ENCODE assay signal across 24 cellular contexts in the genomic region with DNA sequence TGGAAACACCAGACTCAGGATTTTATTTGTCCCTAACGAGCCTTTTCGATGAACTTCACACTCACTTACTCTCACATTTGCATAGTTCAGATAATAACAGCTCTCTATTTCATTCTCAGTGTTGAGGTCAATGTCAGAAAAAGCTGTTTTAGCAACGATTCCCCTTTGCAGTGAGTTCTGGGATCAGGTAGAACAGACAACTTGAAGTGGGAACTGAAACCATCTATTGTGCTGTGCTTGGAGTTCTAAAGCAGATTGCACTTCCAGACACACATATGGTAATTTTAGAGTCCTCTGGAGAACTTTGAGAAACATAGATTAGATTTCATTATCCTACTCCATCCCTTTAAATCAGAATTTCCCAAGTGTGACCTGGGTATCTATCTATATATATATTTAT.
"Had no signal": no experiment of that assay in that cellular context is flagged by ENCODE, and none has a peak within 500 bp of the region (broad histone marks: within the 10 kb centered on the region; RNA-seq: fewer than 3 reads in every experiment).

No MANE protein-coding gene starts in this region.

- FAIRE-seq: islet of Langerhans, kidney had no signal

- H3K4me1 Mint-ChIP-seq: immature natural killer cell; memory B cell; naive thymus-derived CD4-positive, alpha-beta T cell; stimulated activated naive B cell treated with anti-CD40 and anti-IgM and Interleukin-4, amounts not matched to agents 10 μg/mL and 1 μg/mL and 100 μg/mL, for 72 hours had no signal

- DNase-seq: immature natural killer cell; kidney; left ventricle myocardium inferior; midbrain; mucosa of descending colon; naive thymus-derived CD4-positive, alpha-beta T cell; ovary; posterior cingulate gyrus; retina; right cardiac atrium; stimulated activated CD4-positive, alpha-beta T cell treated with anti-CD3 and anti-CD28 coated beads, Interleukin-12 subunit alpha, Interleukin-12 subunit beta, amount 100 ng/mL, for 4 hours; stimulated activated CD4-positive, alpha-beta T cell treated with anti-CD3 and anti-CD28 coated beads, Interleukin-15, amount 100 ng/mL, for 24 hours; stimulated activated CD4-positive, alpha-beta T cell treated with anti-CD3 and anti-CD28 coated beads, Interleukin-2, amount 100 ng/mL, for 24 hours; stimulated activated CD4-positive, alpha-beta T cell treated with anti-CD3 and anti-CD28 coated beads, Interleukin-4, amount 100 ng/mL, for 1 hour; stimulated activated naive B cell treated with anti-CD40 and anti-IgM and Interleukin-4, amounts not matched to agents 10 μg/mL and 1 μg/mL and 100 μg/mL, for 72 hours; stimulated activated naive CD8-positive, alpha-beta T cell treated with anti-CD3 and anti-CD28 coated beads, Interleukin-15, Interleukin-2, amounts not matched to agents 100 U/mL and 50 U/mL, for 24 hours; stomach; testis; thyroid gland; transverse colon; upper lobe of left lung had no signal

- H3K9me3 Mint-ChIP-seq: immature natural killer cell had no signal

- H3K27ac Mint-ChIP-seq: immature natural killer cell; memory B cell; naive thymus-derived CD4-positive, alpha-beta T cell; natural killer cell treated with Interleukin-12 subunit alpha and Interleukin-12 subunit beta and Interleukin-15 and Interleukin-18, amount 100 ng/mL, for 72 hours; stimulated activated naive B cell treated with anti-CD40 and anti-IgM and Interleukin-4, amounts not matched to agents 10 μg/mL and 1 μg/mL and 100 μg/mL, for 72 hours had no signal

- H3K27me3 Mint-ChIP-seq: stimulated activated naive B cell treated with anti-CD40 and anti-IgM and Interleukin-4, amounts not matched to agents 10 μg/mL and 1 μg/mL and 100 μg/mL, for 72 hours had no signal

- H3K4me3 Mint-ChIP-seq: immature natural killer cell; memory B cell; naive thymus-derived CD4-positive, alpha-beta T cell; natural killer cell treated with Interleukin-12 subunit alpha and Interleukin-12 subunit beta and Interleukin-15 and Interleukin-18, amount 100 ng/mL, for 72 hours; stimulated activated naive B cell treated with anti-CD40 and anti-IgM and Interleukin-4, amounts not matched to agents 10 μg/mL and 1 μg/mL and 100 μg/mL, for 72 hours had no signal

- H3K36me3 Mint-ChIP-seq: immature natural killer cell; natural killer cell treated with Interleukin-12 subunit alpha and Interleukin-12 subunit beta and Interleukin-15 and Interleukin-18, amount 100 ng/mL, for 72 hours; stimulated activated naive B cell treated with anti-CD40 and anti-IgM and Interleukin-4, amounts not matched to agents 10 μg/mL and 1 μg/mL and 100 μg/mL, for 72 hours had no signal
